ENCODE assay signal across 9 cellular contexts in the genomic region with DNA sequence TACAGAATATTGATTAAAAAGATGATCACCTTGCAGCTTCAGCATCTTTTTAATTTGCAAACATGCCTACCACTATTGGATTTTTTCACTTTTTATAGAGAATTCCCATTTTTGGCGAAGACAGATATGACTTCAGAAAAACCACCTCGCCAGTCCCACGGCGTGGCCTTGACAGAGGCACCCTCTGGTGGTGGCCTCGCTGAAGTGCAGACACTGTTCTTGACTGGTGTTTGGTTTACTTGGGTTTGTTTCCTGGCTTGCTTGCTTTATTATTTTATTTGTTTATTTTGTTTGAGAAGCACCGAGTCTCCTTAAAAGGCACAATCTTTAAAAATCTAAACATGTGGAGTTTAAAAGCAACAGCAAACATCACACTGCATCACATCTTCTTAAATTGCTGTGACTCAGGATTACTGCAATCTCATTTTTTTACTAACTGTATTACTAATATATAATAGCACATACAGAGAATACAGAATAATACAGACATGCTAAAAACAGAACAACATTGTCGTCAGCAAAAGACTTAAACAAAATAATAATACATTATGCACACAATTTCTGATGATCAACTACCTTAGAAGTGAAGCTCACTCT. TPM values are rescaled to one million over a fixed set of nuclear protein-coding genes. Genes with fewer than 3 reads are reported as not detected.
DNase-seq lines count a peak whose midpoint lies in the region; ATAC-seq and TF ChIP-seq lines count a peak whose summit lies in the region.
"Had no signal": no experiment of that assay in that cellular context is flagged by ENCODE, and none has a peak within 500 bp of the region (broad histone marks: within the 10 kb centered on the region; RNA-seq: fewer than 3 reads in every experiment).

No MANE protein-coding gene starts in this region.

- H3K9me3 ChIP-seq in CD8-positive, alpha-beta T cell (ENCODE audit: low read length): no peaks in the 10 kb centered on the region

- H3K9me3 Mint-ChIP-seq in CD8-positive, alpha-beta T cell: no peaks in the 10 kb centered on the region
- H3K9me3 Mint-ChIP-seq in activated T-cell treated with anti-CD3 and anti-CD28 coated beads, Interleukin-2, amount 50 U/mL, for 4 hours: no peaks in the 10 kb centered on the region
- no peaks in the 10 kb centered on the region for H3K9me3 Mint-ChIP-seq in type B pancreatic cell

- H3K27me3 Mint-ChIP-seq in CD8-positive, alpha-beta T cell (ENCODE audit: low read depth): no peaks in the 10 kb centered on the region
- no peaks in the 10 kb centered on the region for H3K27me3 Mint-ChIP-seq in activated T-cell treated with anti-CD3 and anti-CD28 coated beads, Interleukin-2, amount 50 U/mL, for 4 hours (ENCODE audit: low read depth)
- no peaks in the 10 kb centered on the region for H3K27me3 Mint-ChIP-seq in type B pancreatic cell
- H3K27me3 Mint-ChIP-seq: activated naive CD8-positive, alpha-beta T cell had no signal

- no peak overlapping the region for H3K27ac Mint-ChIP-seq in CD8-positive, alpha-beta T cell
- H3K27ac Mint-ChIP-seq in type B pancreatic cell: no peak overlapping the region
- H3K27ac Mint-ChIP-seq: activated naive CD8-positive, alpha-beta T cell had no signal

- TF ChIP-seq CTCF in CD8-positive, alpha-beta T cell (IDR thresholded peaks at IDR 0.05): peak; percentile 80
- no peak for TF ChIP-seq CTCF in fibroblast of pulmonary artery (IDR thresholded peaks at IDR 0.05; ENCODE audit: low read length, missing control alignments)
- TF ChIP-seq CTCF in type B pancreatic cell (conservative IDR thresholded peaks at IDR 0.05): peak; percentile 97

- peaks cover 2% of the 10 kb centered on the region for H3K27me3 ChIP-seq in CD8-positive, alpha-beta T cell (ENCODE audit: insufficient read depth, low read length)

- intact Hi-C loops in CD8-positive, alpha-beta T cell (cut with DNase I, micrococcal nuclease): loop anchor here in 1 of 2 experiments (1.0 to 5.0 kb wide), 2 partner anchors 683 to 815 kb away; no protein-coding TSS in a partner anchor

- POLR2A ChIA-PET in CD8-positive, alpha-beta T cell (lab: Charles Lee): no interaction called here

- peak; percentile 58 for ATAC-seq in CD8-positive, alpha-beta T cell
- peak; percentile 73 for ATAC-seq in GM19025 (IDR thresholded peaks at IDR 0.05; ENCODE audit: low read depth, unreplicated experiment)
- peak; percentile 93 for ATAC-seq in HG03135 (IDR thresholded peaks at IDR 0.05; ENCODE audit: unreplicated experiment)
- ATAC-seq in activated T-cell treated with anti-CD3 and anti-CD28 coated beads, Interleukin-2, amount 50 U/mL, for 4 hours: peak in 1 of 2 donors; percentile 58

- DNase-seq in CD8-positive, alpha-beta T cell: peak; percentile 2 to 65 (median 34)
- DNase-seq in NOMO-1 treated with dmso at 0.1 percent for 144 hours (lab: John Stamatoyannopoulos, UW; ENCODE audit: unreplicated experiment) (peak; percentile 1), fibroblast of pulmonary artery (ENCODE audit: low read depth) (peak; percentile 68), occipital lobe (lab: John Stamatoyannopoulos, UW) (peak; percentile 18), type B pancreatic cell (ENCODE audit: extremely low spot score, unreplicated experiment) (no peak)
- DNase-seq in activated T-cell treated with anti-CD3 and anti-CD28 coated beads, Interleukin-2, amount 50 U/mL, for 4 hours: peak; percentile 33

- CTCF ChIA-PET in CD8-positive, alpha-beta T cell (lab: Charles Lee): interaction anchor here (1.2 kb wide), 2 partner anchors 14 to 18 kb away, joined by 3 to 5 read pairs; no protein-coding TSS in a partner anchor

- H3K4me1 ChIP-seq in CD8-positive, alpha-beta T cell (ENCODE audit: insufficient read depth, low read length): no peaks in the 10 kb centered on the region

- H3K4me1 Mint-ChIP-seq in CD8-positive, alpha-beta T cell (ENCODE audit: low read depth): no peaks in the 10 kb centered on the region
- no peaks in the 10 kb centered on the region for H3K4me1 Mint-ChIP-seq in activated T-cell treated with anti-CD3 and anti-CD28 coated beads, Interleukin-2, amount 50 U/mL, for 4 hours (ENCODE audit: low read depth)
- H3K4me1 Mint-ChIP-seq in type B pancreatic cell (ENCODE audit: unreplicated experiment): no peaks in the 10 kb centered on the region

- H3K36me3 Mint-ChIP-seq in CD8-positive, alpha-beta T cell: no peaks in the 10 kb centered on the region
- H3K36me3 Mint-ChIP-seq in activated T-cell treated with anti-CD3 and anti-CD28 coated beads, Interleukin-2, amount 50 U/mL, for 4 hours (ENCODE audit: insufficient read depth): no peaks in the 10 kb centered on the region
- no peaks in the 10 kb centered on the region for H3K36me3 Mint-ChIP-seq in type B pancreatic cell
- H3K36me3 Mint-ChIP-seq: activated naive CD8-positive, alpha-beta T cell had no signal

- no peak overlapping the region for H3K4me3 ChIP-seq in CD8-positive, alpha-beta T cell (ENCODE audit: low read depth, low read length)
- no peak overlapping the region for H3K4me3 ChIP-seq in fibroblast of pulmonary artery (replicated peaks; ENCODE audit: low read depth, low read length)

- H3K36me3 ChIP-seq in CD8-positive, alpha-beta T cell (ENCODE audit: insufficient read depth, low read length): no peaks in the 10 kb centered on the region

- no peak overlapping the region for H3K27ac ChIP-seq in CD8-positive, alpha-beta T cell (ENCODE audit: low read depth, low read length)

- H3K4me3 Mint-ChIP-seq in CD8-positive, alpha-beta T cell: no peak overlapping the region
- no peak overlapping the region for H3K4me3 Mint-ChIP-seq in activated T-cell treated with anti-CD3 and anti-CD28 coated beads, Interleukin-2, amount 50 U/mL, for 4 hours
- H3K4me3 Mint-ChIP-seq in type B pancreatic cell: no peak overlapping the region
- H3K4me3 Mint-ChIP-seq: activated naive CD8-positive, alpha-beta T cell had no signal

RNA-seq across cellular contexts. Expression of a gene that starts 13.1 kb away (rescaled TPM):
- total RNA-seq in CD8-positive, alpha-beta T cell: not detected
- total RNA-seq in activated T-cell treated with anti-CD3 and anti-CD28 coated beads, Interleukin-2, amount 50 U/mL, for 4 hours: not detected
- total RNA-seq in occipital lobe: not detected
- not detected in 2 replicates for total RNA-seq in type B pancreatic cell (ENCODE audit: low replicate concordance)

RNA-seq across cellular contexts. Expression of a gene that starts 33.3 kb away (rescaled TPM):
- not detected for total RNA-seq in CD8-positive, alpha-beta T cell
- total RNA-seq in activated T-cell treated with anti-CD3 and anti-CD28 coated beads, Interleukin-2, amount 50 U/mL, for 4 hours: not detected
- total RNA-seq in occipital lobe (not detected), type B pancreatic cell (ENCODE audit: low replicate concordance) (not detected in 2 replicates)
